ENCODE assay signal across 18 cellular contexts in the genomic region with DNA sequence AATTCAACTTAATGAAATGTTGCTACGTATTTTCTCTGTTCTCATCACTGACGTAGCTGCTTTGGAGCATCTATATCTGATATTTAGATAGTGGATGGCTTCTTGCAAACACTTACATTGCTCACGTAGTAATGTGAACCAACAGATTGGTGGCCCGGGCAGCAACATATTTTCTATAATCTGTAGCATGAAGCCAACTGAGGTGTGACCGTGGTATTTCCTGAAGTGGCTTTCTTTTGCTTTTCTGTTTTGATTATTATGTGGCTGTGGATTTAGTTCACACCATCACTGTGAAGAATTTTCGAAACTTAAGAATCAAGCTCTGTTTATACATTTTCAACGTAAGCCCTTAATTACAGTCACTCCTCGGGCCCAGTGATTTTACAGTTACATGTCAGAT.
"Had no signal": no experiment of that assay in that cellular context is flagged by ENCODE, and none has a peak within 500 bp of the region (broad histone marks: within the 10 kb centered on the region; RNA-seq: fewer than 3 reads in every experiment).

No MANE protein-coding gene starts in this region.

- DNase-seq: activated CD4-positive, alpha-beta T cell treated with anti-CD3 and anti-CD28 coated beads, Interleukin-2, amount 50 U/mL, for 1 hour; activated naive CD4-positive, alpha-beta T cell treated with anti-CD3 and anti-CD28 coated beads, Interleukin-2, amount 10 ng/mL, durations not matched to agents 7 days and 5 days; activated T-cell treated with anti-CD3 and anti-CD28 coated beads, Interleukin-2, amount 50 U/mL, for 1 hour; adrenal gland; mammary epithelial cell; mucosa of descending colon; naive thymus-derived CD8-positive, alpha-beta T cell; stimulated activated naive CD4-positive, alpha-beta T cell; SW 1271 had no signal

- H3K4me3 Mint-ChIP-seq: activated naive CD4-positive, alpha-beta T cell treated with anti-CD3 and anti-CD28 coated beads, Interleukin-2, amount 10 ng/mL, durations not matched to agents 7 days and 5 days; T-helper 2 cell treated with Interferon-gamma antibody and Interleukin-4, amounts not matched to agents 5 μg/mL and 100 μg/mL, for 36 hours; type B pancreatic cell had no signal

- H3K36me3 ChIP-seq: adrenal gland, cardiac muscle cell, suprapubic skin had no signal

- H3K27ac Mint-ChIP-seq: activated naive CD4-positive, alpha-beta T cell treated with anti-CD3 and anti-CD28 coated beads, Interleukin-2, amount 10 ng/mL, durations not matched to agents 7 days and 5 days; activated T-helper 2 cell treated with anti-CD3 and anti-CD28 coated beads, Interferon-gamma antibody, Interleukin-2, Interleukin-4, amounts not matched to agents 10 μg/mL and 5 μg/mL and 100 μg/mL, durations not matched to agents 14 hours and 24 hours and 36 hours; T-helper 2 cell treated with Interferon-gamma antibody and Interleukin-4, amounts not matched to agents 5 μg/mL and 100 μg/mL, for 36 hours; type B pancreatic cell had no signal

- H3K9me3 Mint-ChIP-seq: T-helper 2 cell treated with Interferon-gamma antibody and Interleukin-4, amounts not matched to agents 5 μg/mL and 100 μg/mL, for 36 hours; type B pancreatic cell had no signal

- H3K27me3 ChIP-seq: adrenal gland, cardiac muscle cell, suprapubic skin had no signal

- FAIRE-seq: endometrium, keratinocyte had no signal

- H3K27me3 Mint-ChIP-seq: activated naive CD4-positive, alpha-beta T cell treated with anti-CD3 and anti-CD28 coated beads, Interleukin-2, amount 10 ng/mL, durations not matched to agents 7 days and 5 days; naive thymus-derived CD8-positive, alpha-beta T cell; type B pancreatic cell had no signal

- H3K9me3 ChIP-seq: adrenal gland, mucosa of descending colon, suprapubic skin had no signal

- H3K4me3 ChIP-seq: adrenal gland, cardiac muscle cell, mucosa of descending colon, suprapubic skin had no signal

- ATAC-seq: activated CD4-positive, CD25-positive, alpha-beta regulatory T cell treated with anti-CD3 and anti-CD28 coated beads, Interleukin-2, amount 50 U/mL, for 24 hours; left lobe of liver; mucosa of descending colon; naive thymus-derived CD8-positive, alpha-beta T cell had no signal

- H3K27ac ChIP-seq: adrenal gland, cardiac muscle cell, suprapubic skin had no signal
